Comparison of ENCODE assay signal across 1 cellular context in the genomic region with DNA sequence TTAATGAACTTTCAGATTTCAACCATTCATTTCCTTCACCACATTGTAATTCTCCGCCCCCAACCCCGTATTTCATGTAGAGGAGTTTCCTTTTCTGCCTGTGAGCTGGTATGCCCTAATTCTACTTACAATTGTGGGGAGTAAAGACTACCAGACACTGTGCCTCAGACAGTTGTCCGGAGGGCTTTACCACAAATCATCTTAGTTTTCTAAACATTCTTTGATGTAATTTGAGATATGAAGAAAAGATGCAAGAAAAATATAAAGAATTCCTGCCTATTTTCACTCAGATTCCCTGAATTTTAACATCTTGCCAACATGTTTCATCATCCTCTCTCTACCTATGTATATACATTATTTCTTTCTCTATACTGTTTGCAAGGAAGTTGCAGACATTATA.
TF ChIP-seq lines count a peak whose summit lies in the region.

No MANE protein-coding gene starts in this region.

TF ChIP-seq in GM23338, 12 proteins besides CTCF, POLR2A, EP300 and RAD21 (continued from another document):
- TF ChIP-seq, protein P1, sequence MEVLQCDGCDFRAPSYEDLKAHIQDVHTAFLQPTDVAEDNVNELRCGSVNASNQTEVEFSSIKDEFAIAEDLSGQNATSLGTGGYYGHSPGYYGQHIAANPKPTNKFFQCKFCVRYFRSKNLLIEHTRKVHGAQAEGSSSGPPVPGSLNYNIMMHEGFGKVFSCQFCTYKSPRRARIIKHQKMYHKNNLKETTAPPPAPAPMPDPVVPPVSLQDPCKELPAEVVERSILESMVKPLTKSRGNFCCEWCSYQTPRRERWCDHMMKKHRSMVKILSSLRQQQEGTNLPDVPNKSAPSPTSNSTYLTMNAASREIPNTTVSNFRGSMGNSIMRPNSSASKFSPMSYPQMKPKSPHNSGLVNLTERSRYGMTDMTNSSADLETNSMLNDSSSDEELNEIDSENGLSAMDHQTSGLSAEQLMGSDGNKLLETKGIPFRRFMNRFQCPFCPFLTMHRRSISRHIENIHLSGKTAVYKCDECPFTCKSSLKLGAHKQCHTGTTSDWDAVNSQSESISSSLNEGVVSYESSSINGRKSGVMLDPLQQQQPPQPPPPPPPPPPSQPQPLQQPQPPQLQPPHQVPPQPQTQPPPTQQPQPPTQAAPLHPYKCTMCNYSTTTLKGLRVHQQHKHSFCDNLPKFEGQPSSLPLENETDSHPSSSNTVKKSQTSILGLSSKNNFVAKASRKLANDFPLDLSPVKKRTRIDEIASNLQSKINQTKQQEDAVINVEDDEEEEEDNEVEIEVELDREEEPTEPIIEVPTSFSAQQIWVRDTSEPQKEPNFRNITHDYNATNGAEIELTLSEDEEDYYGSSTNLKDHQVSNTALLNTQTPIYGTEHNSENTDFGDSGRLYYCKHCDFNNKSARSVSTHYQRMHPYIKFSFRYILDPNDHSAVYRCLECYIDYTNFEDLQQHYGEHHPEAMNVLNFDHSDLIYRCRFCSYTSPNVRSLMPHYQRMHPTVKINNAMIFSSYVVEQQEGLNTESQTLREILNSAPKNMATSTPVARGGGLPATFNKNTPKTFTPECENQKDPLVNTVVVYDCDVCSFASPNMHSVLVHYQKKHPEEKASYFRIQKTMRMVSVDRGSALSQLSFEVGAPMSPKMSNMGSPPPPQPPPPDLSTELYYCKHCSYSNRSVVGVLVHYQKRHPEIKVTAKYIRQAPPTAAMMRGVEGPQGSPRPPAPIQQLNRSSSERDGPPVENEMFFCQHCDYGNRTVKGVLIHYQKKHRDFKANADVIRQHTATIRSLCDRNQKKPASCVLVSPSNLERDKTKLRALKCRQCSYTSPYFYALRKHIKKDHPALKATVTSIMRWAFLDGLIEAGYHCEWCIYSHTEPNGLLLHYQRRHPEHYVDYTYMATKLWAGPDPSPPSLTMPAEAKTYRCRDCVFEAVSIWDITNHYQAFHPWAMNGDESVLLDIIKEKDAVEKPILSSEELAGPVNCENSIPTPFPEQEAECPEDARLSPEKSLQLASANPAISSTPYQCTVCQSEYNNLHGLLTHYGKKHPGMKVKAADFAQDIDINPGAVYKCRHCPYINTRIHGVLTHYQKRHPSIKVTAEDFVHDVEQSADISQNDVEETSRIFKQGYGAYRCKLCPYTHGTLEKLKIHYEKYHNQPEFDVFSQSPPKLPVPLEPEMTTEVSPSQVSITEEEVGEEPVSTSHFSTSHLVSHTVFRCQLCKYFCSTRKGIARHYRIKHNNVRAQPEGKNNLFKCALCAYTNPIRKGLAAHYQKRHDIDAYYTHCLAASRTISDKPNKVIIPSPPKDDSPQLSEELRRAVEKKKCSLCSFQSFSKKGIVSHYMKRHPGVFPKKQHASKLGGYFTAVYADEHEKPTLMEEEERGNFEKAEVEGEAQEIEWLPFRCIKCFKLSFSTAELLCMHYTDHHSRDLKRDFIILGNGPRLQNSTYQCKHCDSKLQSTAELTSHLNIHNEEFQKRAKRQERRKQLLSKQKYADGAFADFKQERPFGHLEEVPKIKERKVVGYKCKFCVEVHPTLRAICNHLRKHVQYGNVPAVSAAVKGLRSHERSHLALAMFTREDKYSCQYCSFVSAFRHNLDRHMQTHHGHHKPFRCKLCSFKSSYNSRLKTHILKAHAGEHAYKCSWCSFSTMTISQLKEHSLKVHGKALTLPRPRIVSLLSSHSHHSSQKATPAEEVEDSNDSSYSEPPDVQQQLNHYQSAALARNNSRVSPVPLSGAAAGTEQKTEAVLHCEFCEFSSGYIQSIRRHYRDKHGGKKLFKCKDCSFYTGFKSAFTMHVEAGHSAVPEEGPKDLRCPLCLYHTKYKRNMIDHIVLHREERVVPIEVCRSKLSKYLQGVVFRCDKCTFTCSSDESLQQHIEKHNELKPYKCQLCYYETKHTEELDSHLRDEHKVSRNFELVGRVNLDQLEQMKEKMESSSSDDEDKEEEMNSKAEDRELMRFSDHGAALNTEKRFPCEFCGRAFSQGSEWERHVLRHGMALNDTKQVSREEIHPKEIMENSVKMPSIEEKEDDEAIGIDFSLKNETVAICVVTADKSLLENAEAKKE (CRISPR knock-in tag; IDR thresholded peaks at IDR 0.05): no peak
- no peak for TF ChIP-seq ZNF114 (CRISPR knock-in tag; IDR thresholded peaks at IDR 0.05)
- no peak for TF ChIP-seq ETS1 (IDR thresholded peaks at IDR 0.05)
- no peak for TF ChIP-seq NANOG (IDR thresholded peaks at IDR 0.05; ENCODE audit: borderline replicate concordance)
- no peak for TF ChIP-seq STAT1 (IDR thresholded peaks at IDR 0.05; ENCODE audit: unreplicated experiment)
- no peak for TF ChIP-seq CREB1 (CRISPR knock-in tag; IDR thresholded peaks at IDR 0.05; ENCODE audit: low read depth)
- TF ChIP-seq EZH2phosphoT487 (IDR thresholded peaks at IDR 0.05; ENCODE audit: unreplicated experiment): no peak
